8 cellular contexts compared by ENCODE assay signal in the genomic region with DNA sequence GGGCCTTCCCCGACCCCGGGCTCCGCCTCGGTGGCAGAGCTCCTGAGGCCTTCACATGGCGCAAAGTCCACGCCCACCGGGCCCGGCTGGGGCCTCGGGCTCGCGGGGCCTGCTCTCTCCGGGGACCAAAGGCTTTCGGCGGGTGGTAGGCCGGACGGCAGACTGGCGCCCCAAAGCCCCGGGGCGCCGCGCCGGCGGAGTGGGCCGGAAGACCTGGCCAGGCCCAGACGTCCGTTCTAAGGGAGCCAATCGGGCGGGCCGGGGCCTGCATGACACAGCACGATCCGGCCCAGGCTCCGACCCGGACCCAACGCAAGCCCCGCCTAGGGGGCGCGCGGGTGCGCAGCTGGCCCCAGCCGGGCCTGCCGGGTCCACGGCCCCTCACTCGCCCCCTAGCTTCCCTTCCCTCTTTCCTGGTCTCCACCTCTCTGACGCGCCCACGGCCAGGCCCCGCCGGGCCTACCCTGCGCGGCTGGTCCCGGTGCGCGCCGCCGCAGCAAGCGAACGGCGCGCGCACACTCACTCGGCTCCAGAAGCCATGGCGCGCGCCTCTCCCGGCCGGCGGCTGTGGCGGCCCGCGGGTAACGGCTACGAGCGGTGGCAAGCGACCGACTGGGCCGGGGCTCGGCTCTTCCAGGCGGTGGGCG. TPM values are rescaled to one million over a fixed set of nuclear protein-coding genes. Genes with fewer than 3 reads are reported as not detected.
A peak's percentile ranks its signal among the peaks of the same experiment; 100 is the strongest.
DNase-seq lines count a peak whose midpoint lies in the region; ATAC-seq and TF ChIP-seq lines count a peak whose summit lies in the region.

No MANE protein-coding gene starts in this region.

- CTCF ChIA-PET in activated naive CD4-positive, alpha-beta T cell treated with anti-CD3 and anti-CD28 coated beads, Interleukin-2, amount 10 ng/mL, durations not matched to agents 7 days and 5 days (lab: Charles Lee), result interaction anchor here (0.6 to 2.3 kb wide), 9 partner anchors 9 to 406 kb away, joined by 3 to 7 read pairs (median 4); a partner anchor contains a TSS

- WGBS in GM23248 (ENCODE audit: low coverage in 1 of 2, low lambda C conversion rate in 2 of 2, missing lambda C conversion rate in 2 of 2), 2 experiments, result 1% methylated on average over 69 to 73 of the region's 79 CpGs

- H3K27ac Mint-ChIP-seq in activated naive CD4-positive, alpha-beta T cell treated with anti-CD3 and anti-CD28 coated beads, Interleukin-2, amount 10 ng/mL, durations not matched to agents 7 days and 5 days, result peak overlapping the region; percentile 97

- H3K36me3 ChIP-seq in ES-I3 (ENCODE audit: insufficient read depth, low read length) (peaks cover 24% of the 10 kb centered on the region), GM23248 (ENCODE audit: low read depth) (peaks cover 6% of the 10 kb centered on the region; the same call in 1 of the 2 replicates), KOPT-K1 (ENCODE audit: insufficient read depth, low read length) (peaks cover 75% of the 10 kb centered on the region), SJSA1 (peaks cover 57% of the 10 kb centered on the region)

- no peak overlapping the region for H2AFZ ChIP-seq in GM23248

- H3K4me1 ChIP-seq in ES-I3 (ENCODE audit: insufficient read depth, low read length) (peaks cover 10% of the 10 kb centered on the region; the same call in 1 of the 2 replicates), GM23248 (ENCODE audit: insufficient read depth) (peaks cover 35% of the 10 kb centered on the region), SJSA1 (replicated peaks) (peaks cover 16% of the 10 kb centered on the region)

- peak overlapping the region; percentile 86 for H3K4me3 ChIP-seq in GM23248
- peak overlapping the region; percentile 94 for H3K4me3 ChIP-seq in SJSA1

- H3K4me3 Mint-ChIP-seq in activated naive CD4-positive, alpha-beta T cell treated with anti-CD3 and anti-CD28 coated beads, Interleukin-2, amount 10 ng/mL, durations not matched to agents 7 days and 5 days, result peak overlapping the region; percentile 90

- peaks cover 20% of the 10 kb centered on the region for H3F3A ChIP-seq in GM23248 (ENCODE audit: insufficient read depth)

- no peaks in the 10 kb centered on the region for H3K27me3 ChIP-seq in GM23248 (replicated peaks; ENCODE audit: insufficient read depth)
- H3K27me3 ChIP-seq in SJSA1 (replicated peaks), result no peaks in the 10 kb centered on the region

- peak overlapping the region; percentile 100 for H3K27ac ChIP-seq in GM23248
- peak overlapping the region; percentile 90 for H3K27ac ChIP-seq in KOPT-K1 (ENCODE audit: low read depth, low read length, poor library complexity, severe bottlenecking)
- peak overlapping the region; percentile 98 for H3K27ac ChIP-seq in SJSA1
- peak overlapping the region; percentile 94 for H3K27ac ChIP-seq in temporal lobe (ENCODE audit: low read depth, low read length)

- ATAC-seq in omental fat pad (ENCODE audit: low FRiP score), result peak; percentile 89

- H3K36me3 Mint-ChIP-seq in activated naive CD4-positive, alpha-beta T cell treated with anti-CD3 and anti-CD28 coated beads, Interleukin-2, amount 10 ng/mL, durations not matched to agents 7 days and 5 days, result peaks cover 58% of the 10 kb centered on the region

- H3K27me3 Mint-ChIP-seq in activated naive CD4-positive, alpha-beta T cell treated with anti-CD3 and anti-CD28 coated beads, Interleukin-2, amount 10 ng/mL, durations not matched to agents 7 days and 5 days, result no peaks in the 10 kb centered on the region

- peaks cover 58% of the 10 kb centered on the region for H3K4me1 Mint-ChIP-seq in activated naive CD4-positive, alpha-beta T cell treated with anti-CD3 and anti-CD28 coated beads, Interleukin-2, amount 10 ng/mL, durations not matched to agents 7 days and 5 days

- H4K20me1 ChIP-seq in GM23248 (ENCODE audit: insufficient read depth), result peaks cover 31% of the 10 kb centered on the region

- peaks cover 54% of the 10 kb centered on the region for H3K79me2 ChIP-seq in GM23248 (ENCODE audit: insufficient read depth)

- DNase-seq in GM23248 (peak; percentile 96), SJSA1 (ENCODE audit: low read depth in 1 of 2, low spot score in 2 of 2) (peak; percentile 78 to 82), globus pallidus (ENCODE audit: low spot score) (peak; percentile 68), omental fat pad (ENCODE audit: low spot score) (peak; percentile 70)
- DNase-seq in activated naive CD4-positive, alpha-beta T cell treated with anti-CD3 and anti-CD28 coated beads, Interleukin-2, amount 10 ng/mL, durations not matched to agents 7 days and 5 days, result peak; percentile 79

- no peaks in the 10 kb centered on the region for H3K9me3 Mint-ChIP-seq in activated naive CD4-positive, alpha-beta T cell treated with anti-CD3 and anti-CD28 coated beads, Interleukin-2, amount 10 ng/mL, durations not matched to agents 7 days and 5 days

- H3K9me3 ChIP-seq in ES-I3 (ENCODE audit: control insufficient read depth, insufficient read depth, low read length) (no peaks in the 10 kb centered on the region), GM23248 (ENCODE audit: low read depth) (no peaks in the 10 kb centered on the region), KOPT-K1 (ENCODE audit: insufficient read depth, low read length, poor library complexity, severe bottlenecking) (no peaks in the 10 kb centered on the region), SJSA1 (replicated peaks) (no peaks in the 10 kb centered on the region)

- in situ Hi-C loops in GM23248 (cut with MboI), result no loop called here

- no peaks in the 10 kb centered on the region for H3K9me2 ChIP-seq in GM23248 (ENCODE audit: insufficient read depth)

- peak overlapping the region; percentile 95 for H3K4me2 ChIP-seq in GM23248 (ENCODE audit: unreplicated experiment)

- H3K9ac ChIP-seq in ES-I3 (ENCODE audit: low read depth, low read length) (peak overlapping the region; percentile 99), GM23248 (peak overlapping the region; percentile 100)

- peak in 1 of 3 donors; percentile 2 for TF ChIP-seq CTCF in omental fat pad (IDR thresholded peaks at IDR 0.05)

RNA-seq across cellular contexts. Expression of a gene that starts 0.5 kb away (rescaled TPM):
- 295 and 329 TPM in 2 replicates for total RNA-seq in GM23248 (2014; rRNA removed; shearing (Covaris generic))
- 252 and 255 TPM in 2 replicates for polyA plus RNA-seq in GM23248 (2016; fragmentation: Nextera tagmentation; extraction: Ambion mirVana)
- total RNA-seq in SJSA1 (2014; rRNA removed; shearing (Covaris generic)), result 206 and 209 TPM in 2 replicates
- total RNA-seq in omental fat pad, result 100 to 1,000 TPM; 175 to 317 (median 207) TPM
- total RNA-seq in temporal lobe, result 141 TPM

RNA-seq across cellular contexts. Expression of a gene that starts 7.8 kb away (rescaled TPM):
- 11.5 and 20.0 TPM in 2 replicates for total RNA-seq in GM23248 (2014; rRNA removed; shearing (Covaris generic))
- 15.3 and 15.8 TPM in 2 replicates for polyA plus RNA-seq in GM23248 (2016; fragmentation: Nextera tagmentation; extraction: Ambion mirVana)
- 22.8 and 26.1 TPM in 2 replicates for total RNA-seq in SJSA1 (2014; rRNA removed; shearing (Covaris generic))
- total RNA-seq in omental fat pad, result 10 to 100 TPM in 3 of 4 donors, 1 to 10 TPM in 1; 8.1 to 20.0 (median 14.1) TPM
- 14.0 TPM for total RNA-seq in temporal lobe

RNA-seq across cellular contexts. Expression of a gene that starts 24.5 kb away (rescaled TPM):
- 16.4 and 17.4 TPM in 2 replicates for total RNA-seq in GM23248 (2014; rRNA removed; shearing (Covaris generic))
- polyA plus RNA-seq in GM23248 (2016; fragmentation: Nextera tagmentation; extraction: Ambion mirVana), result 18.6 and 19.5 TPM in 2 replicates
- 7.1 and 10.6 TPM in 2 replicates for total RNA-seq in SJSA1 (2014; rRNA removed; shearing (Covaris generic))
- total RNA-seq in omental fat pad (10 to 100 TPM; 11.4 to 16.6 (median 13.3) TPM), temporal lobe (8.1 TPM)

RNA-seq across cellular contexts. Expression of a gene that starts 31.0 kb away (rescaled TPM):
- 101 and 124 TPM in 2 replicates for total RNA-seq in GM23248 (2014; rRNA removed; shearing (Covaris generic))
- 120 and 129 TPM in 2 replicates for polyA plus RNA-seq in GM23248 (2016; fragmentation: Nextera tagmentation; extraction: Ambion mirVana)
- total RNA-seq in SJSA1 (2014; rRNA removed; shearing (Covaris generic)), result 73.3 and 75.4 TPM in 2 replicates
- 100 to 1,000 TPM in 2 of 4 donors, 10 to 100 TPM in 2; 77.6 to 108 (median 89.9) TPM for total RNA-seq in omental fat pad
- total RNA-seq in temporal lobe, result 27.5 TPM

RNA-seq across cellular contexts. Expression of a gene that starts 43.7 kb away (rescaled TPM):
- 44.3 and 50.4 TPM in 2 replicates for total RNA-seq in GM23248 (2014; rRNA removed; shearing (Covaris generic))
- polyA plus RNA-seq in GM23248 (2016; fragmentation: Nextera tagmentation; extraction: Ambion mirVana), result 29.4 and 30.5 TPM in 2 replicates
- total RNA-seq in SJSA1 (2014; rRNA removed; shearing (Covaris generic)), result 3.1 and 5.7 TPM in 2 replicates
- 10 to 100 TPM; 14.9 to 22.9 (median 20.5) TPM for total RNA-seq in omental fat pad
- total RNA-seq in temporal lobe, result 14.8 TPM

Comparison
In these comparisons a context has a peak if more than half of its experiments do, and no peak if none do; other contexts are left out.
1. Peak in every context shown above with its lines: DNase-seq, ATAC-seq, H3K4me3 ChIP-seq and H3K27ac ChIP-seq.